Comparison of ENCODE assay signal across 1 cellular context in the genomic region with DNA sequence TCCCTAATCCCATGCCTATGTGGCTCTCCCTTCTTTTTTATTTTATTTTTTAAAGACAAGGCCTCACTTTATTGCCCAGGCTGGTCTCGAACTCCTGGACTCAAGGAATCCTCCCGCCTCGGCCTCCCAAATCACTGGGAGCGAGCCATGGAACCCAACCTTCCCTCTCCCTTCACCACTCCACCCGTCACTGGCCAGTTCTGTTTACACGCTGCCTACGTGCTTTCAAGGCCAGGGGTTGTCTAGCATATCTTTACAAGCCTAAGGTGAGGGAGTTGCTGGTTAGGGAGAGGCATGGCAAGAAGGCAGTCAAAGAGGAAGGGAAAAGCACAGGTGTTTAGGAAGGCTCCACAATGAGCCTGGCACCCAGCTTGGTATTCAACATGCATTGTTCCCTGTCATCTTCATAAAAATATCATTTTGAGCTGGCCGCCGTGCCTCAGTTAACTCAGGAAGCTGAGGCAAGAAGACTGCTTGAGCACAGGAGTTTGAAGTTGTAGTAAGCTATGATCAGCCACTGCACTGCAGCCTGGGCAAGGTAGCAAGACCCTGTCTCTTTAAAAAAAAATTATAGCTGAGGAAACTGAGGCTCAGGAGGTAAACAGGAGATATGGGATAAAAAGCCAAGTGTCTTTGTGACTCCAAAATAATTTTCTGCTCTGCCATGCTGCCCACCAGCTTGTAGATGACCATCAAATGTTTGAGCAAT.
A peak's percentile ranks its signal among the peaks of the same experiment; 100 is the strongest.
TF ChIP-seq lines count a peak whose summit lies in the region.

No MANE protein-coding gene starts in this region.

TF ChIP-seq in HepG2, 621 proteins besides CTCF, POLR2A, EP300 and RAD21 (continued from another document):
- TF ChIP-seq WIZ (CRISPR knock-in tag; IDR thresholded peaks at IDR 0.05), result no peak
- no peak for TF ChIP-seq ZNF737 (CRISPR knock-in tag; IDR thresholded peaks at IDR 0.05; ENCODE audit: borderline replicate concordance)
- TF ChIP-seq ZNF775 (CRISPR knock-in tag; IDR thresholded peaks at IDR 0.05; ENCODE audit: borderline replicate concordance), result no peak
- TF ChIP-seq FOXA1 (IDR thresholded peaks at IDR 0.05), result no peak
- peak; percentile 51; the same call in 1 of the 2 replicates for TF ChIP-seq FOXA1 (CRISPR knock-in tag; IDR thresholded peaks at IDR 0.05)
- 0 out of 2 replicates have a peak, but pooled peaks have one; percentile 28 for TF ChIP-seq HOXA3 (CRISPR knock-in tag; IDR thresholded peaks at IDR 0.05)
- TF ChIP-seq ZMYM3 (CRISPR knock-in tag; IDR thresholded peaks at IDR 0.05), result peak; percentile 72; the same call in 1 of the 2 replicates
- TF ChIP-seq AGO1 (IDR thresholded peaks at IDR 0.05; ENCODE audit: low read depth, low read length, poor library complexity, severe bottlenecking), result no peak
- no peak for TF ChIP-seq BRD4 (CRISPR knock-in tag; IDR thresholded peaks at IDR 0.05)
- no peak for TF ChIP-seq JARID2 (CRISPR knock-in tag; IDR thresholded peaks at IDR 0.05; ENCODE audit: insufficient replicate concordance)
- peak; percentile 16 for TF ChIP-seq TEAD3 (CRISPR knock-in tag; optimal IDR thresholded peaks at IDR 0.05; ENCODE audit: borderline replicate concordance)
- no peak for TF ChIP-seq ZBTB34 (CRISPR knock-in tag; IDR thresholded peaks at IDR 0.05)
- TF ChIP-seq ADNP (CRISPR knock-in tag; IDR thresholded peaks at IDR 0.05), result peak; percentile 58; the same call in 1 of the 2 replicates
- TF ChIP-seq NFYB (CRISPR knock-in tag; IDR thresholded peaks at IDR 0.05), result 0 out of 2 replicates have a peak, but pooled peaks have one; percentile 30
- TF ChIP-seq ZNF20 (CRISPR knock-in tag; IDR thresholded peaks at IDR 0.05), result no peak
- TF ChIP-seq CHD4 (IDR thresholded peaks at IDR 0.05; ENCODE audit: borderline replicate concordance, low read length), result peak; percentile 42; the same call in 1 of the 2 replicates
- TF ChIP-seq ELF1 (CRISPR knock-in tag; IDR thresholded peaks at IDR 0.05), result no peak
- TF ChIP-seq SALL1 (CRISPR knock-in tag; IDR thresholded peaks at IDR 0.05), result no peak
- TF ChIP-seq, protein P1, sequence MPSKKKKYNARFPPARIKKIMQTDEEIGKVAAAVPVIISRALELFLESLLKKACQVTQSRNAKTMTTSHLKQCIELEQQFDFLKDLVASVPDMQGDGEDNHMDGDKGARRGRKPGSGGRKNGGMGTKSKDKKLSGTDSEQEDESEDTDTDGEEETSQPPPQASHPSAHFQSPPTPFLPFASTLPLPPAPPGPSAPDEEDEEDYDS (CRISPR knock-in tag; IDR thresholded peaks at IDR 0.05), result 0 out of 2 replicates have a peak, but pooled peaks have one; percentile 45
- TF ChIP-seq SAP130 (CRISPR knock-in tag; IDR thresholded peaks at IDR 0.05; ENCODE audit: low read depth), result no peak
- no peak for TF ChIP-seq KLF15 (CRISPR knock-in tag; IDR thresholded peaks at IDR 0.05; ENCODE audit: borderline replicate concordance)
- TF ChIP-seq SRY (CRISPR knock-in tag; IDR thresholded peaks at IDR 0.05), result no peak
